1 cellular context compared by ENCODE assay signal in genomic region chr7:47991741-47992311, GRCh38.
A peak's percentile ranks its signal among the peaks of the same experiment; 100 is the strongest.
TF ChIP-seq lines count a peak whose summit lies in the region.

No MANE protein-coding gene starts in this region.

TF ChIP-seq in HepG2, 621 proteins besides CTCF, POLR2A, EP300 and RAD21 (continued from another document):
- peak; percentile 64; the same call in 1 of the 2 replicates for TF ChIP-seq TBX2 (CRISPR knock-in tag; IDR thresholded peaks at IDR 0.05; ENCODE audit: borderline replicate concordance)
- peak; percentile 61; the same call in 1 of the 2 replicates for TF ChIP-seq MXD3 (CRISPR knock-in tag; IDR thresholded peaks at IDR 0.05)
- peak; percentile 37; the same call in 1 of the 2 replicates for TF ChIP-seq ELF3 (CRISPR knock-in tag; IDR thresholded peaks at IDR 0.05)
- TF ChIP-seq ZFY (CRISPR knock-in tag; IDR thresholded peaks at IDR 0.05), result peak; percentile 38; the same call in 1 of the 2 replicates
- no peak for TF ChIP-seq SOX6 (IDR thresholded peaks at IDR 0.05)
- peak; percentile 44 for TF ChIP-seq SOX6 (CRISPR knock-in tag; IDR thresholded peaks at IDR 0.05)
- TF ChIP-seq ZNF598 (CRISPR knock-in tag; IDR thresholded peaks at IDR 0.05; ENCODE audit: borderline replicate concordance), result peak; percentile 61; the same call in 1 of the 2 replicates
- TF ChIP-seq IKZF4 (CRISPR knock-in tag; IDR thresholded peaks at IDR 0.05; ENCODE audit: borderline replicate concordance, low read depth, not compliant biosample characterization), result peak; percentile 34
- TF ChIP-seq TSC22D2 (CRISPR knock-in tag; IDR thresholded peaks at IDR 0.05; ENCODE audit: borderline replicate concordance), result peak; percentile 61; the same call in 1 of the 2 replicates
- no peak for TF ChIP-seq LCORL (IDR thresholded peaks at IDR 0.05)
- peak; percentile 71 for TF ChIP-seq LCORL (CRISPR knock-in tag; IDR thresholded peaks at IDR 0.05)
- peak; percentile 40; the same call in 1 of the 2 replicates for TF ChIP-seq ZNF614 (CRISPR knock-in tag; IDR thresholded peaks at IDR 0.05; ENCODE audit: borderline replicate concordance)
- peak; percentile 63 for TF ChIP-seq HOXA3 (CRISPR knock-in tag; IDR thresholded peaks at IDR 0.05)
- TF ChIP-seq NR2F6 (IDR thresholded peaks at IDR 0.05), result peak; percentile 55; the same call in 1 of the 2 replicates
- TF ChIP-seq NR2F6 (CRISPR knock-in tag; IDR thresholded peaks at IDR 0.05), result peak; percentile 76; the same call in 1 of the 2 replicates
- peak; percentile 30; the same call in 1 of the 2 replicates for TF ChIP-seq PAXIP1 (CRISPR knock-in tag; conservative IDR thresholded peaks at IDR 0.05)
- TF ChIP-seq FOXC1 (CRISPR knock-in tag; IDR thresholded peaks at IDR 0.05; ENCODE audit: borderline replicate concordance), result 0 out of 2 replicates have a peak, but pooled peaks have one; percentile 31
- peak; percentile 68; the same call in 1 of the 2 replicates for TF ChIP-seq ZBTB38 (CRISPR knock-in tag; IDR thresholded peaks at IDR 0.05)
- TF ChIP-seq KAT8 (CRISPR knock-in tag; IDR thresholded peaks at IDR 0.05), result peak; percentile 48
- peak; percentile 34; the same call in 1 of the 2 replicates for TF ChIP-seq ESRRA (CRISPR knock-in tag; IDR thresholded peaks at IDR 0.05; ENCODE audit: low read depth)
- peak; percentile 40 for TF ChIP-seq ZNF883 (CRISPR knock-in tag; IDR thresholded peaks at IDR 0.05; ENCODE audit: not compliant biosample characterization)
- 0 out of 2 replicates have a peak, but pooled peaks have one; percentile 11 for TF ChIP-seq SMC3 (IDR thresholded peaks at IDR 0.05; ENCODE audit: low read length)
- TF ChIP-seq ZNF331 (CRISPR knock-in tag; IDR thresholded peaks at IDR 0.05), result 0 out of 2 replicates have a peak, but pooled peaks have one; percentile 28
- peak; percentile 63; the same call in 1 of the 2 replicates for TF ChIP-seq ZNF772 (CRISPR knock-in tag; IDR thresholded peaks at IDR 0.05)
- TF ChIP-seq NONO (IDR thresholded peaks at IDR 0.05), result no peak
- 0 out of 2 replicates have a peak, but pooled peaks have one; percentile 38 for TF ChIP-seq NONO (CRISPR knock-in tag; conservative IDR thresholded peaks at IDR 0.05)
- TF ChIP-seq ZNF639 (CRISPR knock-in tag; conservative IDR thresholded peaks at IDR 0.05), result no peak
- no peak for TF ChIP-seq GFI1 (CRISPR knock-in tag; IDR thresholded peaks at IDR 0.05; ENCODE audit: borderline replicate concordance)
- TF ChIP-seq ZNF136 (CRISPR knock-in tag; IDR thresholded peaks at IDR 0.05; ENCODE audit: low read depth), result peak; percentile 33; the same call in 1 of the 2 replicates
- peak; percentile 58; the same call in 1 of the 2 replicates for TF ChIP-seq ZSCAN31 (CRISPR knock-in tag; IDR thresholded peaks at IDR 0.05; ENCODE audit: low read depth)
- TF ChIP-seq ZMYM4 (CRISPR knock-in tag; IDR thresholded peaks at IDR 0.05), result peak; percentile 73
- TF ChIP-seq HMGXB4 (CRISPR knock-in tag; IDR thresholded peaks at IDR 0.05; ENCODE audit: borderline replicate concordance in 1 of 2, low read depth in 1 of 2), result peak; percentile 52 to 76; a peak in 2 of 4 replicates
- TF ChIP-seq ZNF317 (CRISPR knock-in tag; IDR thresholded peaks at IDR 0.05), result 0 out of 2 replicates have a peak, but pooled peaks have one; percentile 26
- TF ChIP-seq ZNF691 (CRISPR knock-in tag; IDR thresholded peaks at IDR 0.05; ENCODE audit: borderline replicate concordance, low read depth), result peak; percentile 66; the same call in 1 of the 2 replicates
- TF ChIP-seq SALL1 (CRISPR knock-in tag; IDR thresholded peaks at IDR 0.05), result peak; percentile 55; the same call in 1 of the 2 replicates
- TF ChIP-seq MXI1 (IDR thresholded peaks at IDR 0.05; ENCODE audit: borderline replicate concordance, low read depth, low read length), result peak; percentile 33; the same call in 1 of the 3 replicates
- peak; percentile 68 for TF ChIP-seq HDAC1 (CRISPR knock-in tag; IDR thresholded peaks at IDR 0.05)
- peak; percentile 57 for TF ChIP-seq ZNF768 (CRISPR knock-in tag; IDR thresholded peaks at IDR 0.05)
- TF ChIP-seq ZNF788 (CRISPR knock-in tag; IDR thresholded peaks at IDR 0.05; ENCODE audit: borderline replicate concordance), result 0 out of 2 replicates have a peak, but pooled peaks have one; percentile 31
- peak; percentile 67 for TF ChIP-seq ZNF501 (CRISPR knock-in tag; IDR thresholded peaks at IDR 0.05)
- no peak for TF ChIP-seq ZFP62 (CRISPR knock-in tag; IDR thresholded peaks at IDR 0.05)
- TF ChIP-seq ZNF891 (CRISPR knock-in tag; IDR thresholded peaks at IDR 0.05), result 0 out of 2 replicates have a peak, but pooled peaks have one; percentile 56
- TF ChIP-seq ZNF121 (CRISPR knock-in tag; IDR thresholded peaks at IDR 0.05), result no peak
- peak; percentile 72 for TF ChIP-seq SP5 (CRISPR knock-in tag; IDR thresholded peaks at IDR 0.05; ENCODE audit: borderline replicate concordance, low read depth)
- TF ChIP-seq E2F2 (CRISPR knock-in tag; IDR thresholded peaks at IDR 0.05; ENCODE audit: borderline replicate concordance), result no peak
- TF ChIP-seq ZNF800 (CRISPR knock-in tag; IDR thresholded peaks at IDR 0.05), result 0 out of 2 replicates have a peak, but pooled peaks have one; percentile 31
- TF ChIP-seq MTA1 (CRISPR knock-in tag; IDR thresholded peaks at IDR 0.05; ENCODE audit: borderline replicate concordance), result peak; percentile 50; the same call in 1 of the 2 replicates
- TF ChIP-seq ZNF550 (CRISPR knock-in tag; IDR thresholded peaks at IDR 0.05; ENCODE audit: borderline replicate concordance), result no peak
- no peak for TF ChIP-seq ZNF547 (CRISPR knock-in tag; IDR thresholded peaks at IDR 0.05)
TF ChIP-seq in HepG2: peak in this region for 96.
